ENCODE assay signal across 22 cellular contexts in genomic region chr1:7296968-7297367, GRCh38.
"Had no signal": no experiment of that assay in that cellular context is flagged by ENCODE, and none has a peak within 500 bp of the region (broad histone marks: within the 10 kb centered on the region; RNA-seq: fewer than 3 reads in every experiment).

No MANE protein-coding gene starts in this region.

- H3K27me3 ChIP-seq: body of pancreas, MG63, Peyer's patch, SJCRH30 had no signal

- H3K27ac ChIP-seq: body of pancreas, Peyer's patch, RWPE1, SJCRH30, VCaP had no signal

- DNase-seq: activated CD4-positive, alpha-beta T cell treated with anti-CD3 and anti-CD28 coated beads for 36 hours; activated CD4-positive, alpha-beta T cell treated with anti-CD3 and anti-CD28 coated beads, Interleukin-2, amount 50 U/mL, for 1 hour; activated CD8-positive, alpha-beta memory T cell treated with anti-CD3 and anti-CD28 coated beads, Interleukin-2, amount 50 U/mL, for 48 hours; activated naive CD4-positive, alpha-beta T cell treated with anti-CD3 and anti-CD28 coated beads, Interleukin-2, amount 50 U/mL, for 16 hours; activated T-cell treated with anti-CD3 and anti-CD28 coated beads, Interleukin-2, amount 50 U/mL, for 1 hour; aorta; body of pancreas; MG63; MV-4-11; NCI-H1105; NCI-H1436; NCI-H1694 treated with DMSO at 0.1 percent for 48 hours; NCI-H2029 treated with DMSO at 0.1 percent for 48 hours; NCI-H524; Peyer's patch; Right ventricle myocardium superior; SJCRH30; SK-N-SH; T-helper 1 cell had no signal

- H3K4me2 ChIP-seq: SK-N-SH had no signal

- H3K9ac ChIP-seq: SK-N-SH had no signal

- H3K4me1 Mint-ChIP-seq: activated CD4-positive, alpha-beta T cell treated with anti-CD3 and anti-CD28 coated beads for 36 hours had no signal

- H3K4me3 ChIP-seq: body of pancreas, MG63, Peyer's patch, SJCRH30 had no signal

- H3K4me3 Mint-ChIP-seq: activated CD4-positive, alpha-beta T cell treated with anti-CD3 and anti-CD28 coated beads for 36 hours; activated CD8-positive, alpha-beta T cell treated with anti-CD3 and anti-CD28 coated beads, Interleukin-2, amount 10 ng/mL, durations not matched to agents 7 days and 5 days had no signal

- ATAC-seq: activated CD4-positive, alpha-beta T cell treated with anti-CD3 and anti-CD28 coated beads for 36 hours; activated CD8-positive, alpha-beta T cell treated with anti-CD3 and anti-CD28 coated beads, Interleukin-2, amount 10 ng/mL, durations not matched to agents 7 days and 5 days; body of pancreas had no signal

- H3K27ac Mint-ChIP-seq: activated CD4-positive, alpha-beta T cell treated with anti-CD3 and anti-CD28 coated beads for 36 hours; activated CD8-positive, alpha-beta T cell treated with anti-CD3 and anti-CD28 coated beads, Interleukin-2, amount 10 ng/mL, durations not matched to agents 7 days and 5 days had no signal

- H3K4me1 ChIP-seq: body of pancreas had no signal

- H3K9me3 ChIP-seq: body of pancreas, Peyer's patch had no signal

- H3K36me3 ChIP-seq: MG63, Peyer's patch, SJCRH30 had no signal
